Comparison of ENCODE assay signal across 8 cellular contexts in the genomic region with DNA sequence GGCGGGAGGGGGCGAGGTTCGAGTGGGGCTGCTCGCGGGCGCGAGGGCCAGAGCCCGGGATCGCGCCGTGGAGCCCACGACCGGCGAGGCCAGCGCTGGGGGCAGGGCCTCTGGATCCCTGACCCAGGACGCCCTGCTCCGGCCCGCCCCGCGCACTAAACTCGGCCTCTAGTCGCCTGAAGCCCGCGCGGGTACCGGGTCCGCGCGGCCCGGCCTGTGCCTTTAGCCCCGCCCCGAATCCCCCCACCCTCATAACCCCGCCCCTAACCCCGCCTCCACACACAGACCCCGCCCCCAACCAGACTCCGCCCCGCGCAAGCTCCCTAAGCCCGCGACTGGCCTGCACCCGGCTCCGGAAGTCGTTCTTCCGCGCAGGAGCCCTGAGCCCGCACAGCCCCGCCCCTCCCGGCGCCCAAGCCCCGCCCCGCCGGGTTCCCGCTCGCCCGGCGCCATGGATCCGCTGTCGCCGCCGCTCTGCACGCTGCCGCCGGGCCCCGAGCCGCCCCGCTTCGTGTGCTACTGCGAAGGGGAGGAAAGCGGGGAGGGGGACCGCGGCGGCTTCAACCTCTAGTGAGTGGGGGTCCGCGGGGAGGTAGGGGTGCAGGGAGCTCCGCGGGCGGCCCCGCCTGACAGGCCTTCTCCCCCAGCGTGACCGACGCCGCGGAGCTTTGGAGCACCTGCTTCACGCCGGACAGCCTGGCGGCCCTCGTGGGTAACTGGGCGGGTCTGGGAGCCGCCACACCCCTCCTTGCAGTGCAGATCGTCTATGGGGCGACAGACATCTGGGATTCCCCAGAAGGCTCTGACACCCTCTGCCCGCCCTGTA. TPM values are rescaled to one million over a fixed set of nuclear protein-coding genes. Genes with fewer than 3 reads are reported as not detected.
DNase-seq lines count a peak whose midpoint lies in the region; ATAC-seq and TF ChIP-seq lines count a peak whose summit lies in the region.

A gene with protein sequence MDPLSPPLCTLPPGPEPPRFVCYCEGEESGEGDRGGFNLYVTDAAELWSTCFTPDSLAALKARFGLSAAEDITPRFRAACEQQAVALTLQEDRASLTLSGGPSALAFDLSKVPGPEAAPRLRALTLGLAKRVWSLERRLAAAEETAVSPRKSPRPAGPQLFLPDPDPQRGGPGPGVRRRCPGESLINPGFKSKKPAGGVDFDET (plus strand): TSS at position 430 of the 826 bp plus-strand sequence. CDS start 22 bp downstream, at position 452.

- peak within 1 kb of the TSS; percentile 66 to 83 for H3K27ac ChIP-seq in ascending aorta
- H3K27ac ChIP-seq in aorta (ENCODE audit: low read depth in 1 of 2, low read length in 2 of 2) = no peak within 1 kb of the TSS

- H3K4me1 ChIP-seq in ascending aorta (peaks cover 21 to 29% of the 10 kb centered on the region in 2 donors), aorta (ENCODE audit: control insufficient read depth in 1 of 2, insufficient read depth in 2 of 2, low read length in 2 of 2) (peaks cover 0 to 4% of the 10 kb centered on the region in 2 donors)

- WGBS in aorta, 2 donors = 0 to 2% methylated on average over 54 to 92 of the region's 92 CpGs

- H3K36me3 ChIP-seq in ascending aorta (no peaks in the 10 kb centered on the region), aorta (ENCODE audit: control insufficient read depth in 1 of 2, insufficient read depth in 2 of 2, low read length in 1 of 2) (no peaks in the 10 kb centered on the region)

- peak; percentile 65 for ATAC-seq in GM18499 (IDR thresholded peaks at IDR 0.05; ENCODE audit: insufficient read depth, unreplicated experiment)
- ATAC-seq in HG02798 (IDR thresholded peaks at IDR 0.05; ENCODE audit: poor library complexity, unreplicated experiment) = peak; percentile 89
- ATAC-seq in aorta (ENCODE audit: low FRiP score) = peak; percentile 94

- H3K27me3 ChIP-seq in ascending aorta = no peaks in the 10 kb centered on the region
- no peaks in the 10 kb centered on the region for H3K27me3 ChIP-seq in aorta (ENCODE audit: control insufficient read depth in 1 of 2, insufficient read depth in 2 of 2, low read length in 1 of 2)

- intact Hi-C loops in ascending aorta (cut with DNase I) = loop anchor here (1.0 to 5.0 kb wide), 5 partner anchors 36 to 201 kb away; partner anchors contain the start of genes ABCA2, FBXW5, MAN1B1 and PHPT1
- intact Hi-C loops in aorta (cut with DNase I) = loop anchor here (5.0 to 10.0 kb wide), 2 partner anchors 45 to 147 kb away; partner anchors contain the start of genes AJM1 (in 1 of the 2), C8G (in 1 of the 2) and PHPT1 (in 1 of the 2)

- H3K4me3 ChIP-seq in ascending aorta (peak within 1 kb of the TSS; percentile 79 to 85), aorta (ENCODE audit: low read length in 2 of 2) (peak within 1 kb of the TSS; percentile 65 to 85)

- H3K9me3 ChIP-seq in ascending aorta (no peaks in the 10 kb centered on the region), aorta (ENCODE audit: control insufficient read depth, low read length) (no peaks in the 10 kb centered on the region)

- no peak for TF ChIP-seq CTCF in ascending aorta (IDR thresholded peaks at IDR 0.05)

- DNase-seq in NCI-H1694 treated with DMSO at 0.1 percent for 48 hours (lab: John Stamatoyannopoulos, UW) = peak; percentile 47
- DNase-seq in T-helper 22 cell (ENCODE audit: low read depth) = peak; percentile 87
- DNase-seq in ascending aorta (ENCODE audit: low spot score in 2 of 2) = peak; percentile 57 to 93
- peak; percentile 99 for DNase-seq in hepatic stellate cell (ENCODE audit: low spot score)
- DNase-seq in renal cortical epithelial cell (ENCODE audit: low read depth) = peak; percentile 69
- DNase-seq in aorta = peak; percentile 96 to 98

RNA-seq across cellular contexts. Expression of the gene that starts here (rescaled TPM):
- total RNA-seq in ascending aorta (87.0 TPM), renal cortical epithelial cell (13.6 and 26.9 TPM in 2 replicates), aorta (10 to 100 TPM; 27.8 to 42.0 TPM)
- 100 to 1,000 TPM in 1 of 2 donors, 10 to 100 TPM in 1; 39.9 to 192 TPM for polyA plus RNA-seq in aorta

Comparison
In these comparisons a context has a peak if more than half of its experiments do, and no peak if none do; other contexts are left out.
1. DNase-seq: peak in every context shown above with its lines; median percentile 99 in hepatic stellate cell; 97 in aorta; 87 in T-helper 22 cell; 75 in ascending aorta; 69 in renal cortical epithelial cell; 47 in NCI-H1694 treated with DMSO at 0.1 percent for 48 hours.
2. H3K27ac ChIP-seq: peak in ascending aorta (2 of 2); none in aorta (0 of 2).
3. Peak in every context shown above with its lines, with median percentiles within 50 percentile points of each other: ATAC-seq.